In genomic region chr20:25310268-25310920, GRCh38 we compare ENCODE assay signal across 8 cellular contexts.
DNase-seq lines count a peak whose midpoint lies in the region; ATAC-seq, FAIRE-seq and TF ChIP-seq lines count a peak whose summit lies in the region.

No MANE protein-coding gene starts in this region.

- H3K4me1 ChIP-seq in A549 = peaks cover 71% of the 10 kb centered on the region
- no peaks in the 10 kb centered on the region for H3K4me1 ChIP-seq in endodermal cell (ENCODE audit: control insufficient read depth, insufficient read depth, low read length)
- H3K4me1 ChIP-seq in muscle layer of colon (ENCODE audit: insufficient read depth, low read length) = peaks cover 25% of the 10 kb centered on the region

- ATAC-seq in A549 (peak; percentile 75 to 87), HG02840 (IDR thresholded peaks at IDR 0.05; ENCODE audit: low FRiP score, unreplicated experiment) (peak; percentile 72)
- peak; percentile 97 for ATAC-seq in activated CD4-positive, alpha-beta T cell treated with anti-CD3 and anti-CD28 coated beads for 36 hours

- TF ChIP-seq POLR2A in A549 (IDR thresholded peaks at IDR 0.05; ENCODE audit: low read length) = no peak

- TF ChIP-seq CTCF in A549 (IDR thresholded peaks at IDR 0.05) (peak; percentile 67), GM13976 (IDR thresholded peaks at IDR 0.05; ENCODE audit: borderline replicate concordance, control extremely low read depth, extremely low read depth, insufficient read depth, missing control alignments) (peak; percentile 84), endodermal cell (conservative IDR thresholded peaks at IDR 0.05) (peak; percentile 54)

- DNase-seq in A549 (ENCODE audit: low read depth in 1 of 2, low spot score in 1 of 2) (peak; percentile 95 to 97), GM13976 (ENCODE audit: low spot score) (peak; percentile 83), NCI-H146 (lab: John Stamatoyannopoulos, UW) (peak; percentile 67), endodermal cell (no peak)
- peak; percentile 79 for DNase-seq in activated CD4-positive, alpha-beta T cell treated with anti-CD3 and anti-CD28 coated beads for 36 hours

- H3K4me3 Mint-ChIP-seq in activated CD4-positive, alpha-beta T cell treated with anti-CD3 and anti-CD28 coated beads for 36 hours = peak overlapping the region; percentile 59
- H3K4me3 Mint-ChIP-seq in endodermal cell = no peak overlapping the region
- H3K4me3 Mint-ChIP-seq in stimulated activated naive CD8-positive, alpha-beta T cell treated with anti-CD3 and anti-CD28 coated beads, Interleukin-15, Interleukin-2, amounts not matched to agents 100 ng/mL and 50 ng/mL, for 24 hours = peak overlapping the region; percentile 83

- CTCF ChIA-PET in A549 (lab: Yijun Ruan, JAX) = interaction anchor here (0.7 to 5.9 kb wide), 22 partner anchors 9 to 316 kb away, joined by 3 to 65 read pairs (median 4); partner anchors contain the start of genes ABHD12 and PYGB
- CTCF ChIA-PET in activated CD4-positive, alpha-beta T cell treated with anti-CD3 and anti-CD28 coated beads for 36 hours (lab: Charles Lee) = interaction anchor here (0.6 to 1.4 kb wide), 5 partner anchors 10 to 193 kb away, joined by 3 to 4 read pairs (median 3); partner anchors contain the start of gene GINS1

- no peaks in the 10 kb centered on the region for H3K27me3 ChIP-seq in endodermal cell (ENCODE audit: control insufficient read depth, insufficient read depth, low read length, poor library complexity, severe bottlenecking)
- H3K27me3 ChIP-seq in muscle layer of colon (ENCODE audit: control insufficient read depth in 1 of 2, insufficient read depth in 2 of 2, low read length in 2 of 2) = no peaks in the 10 kb centered on the region

- peak; percentile 81 to 83 for TF ChIP-seq RAD21 in A549 (conservative IDR thresholded peaks at IDR 0.05 in 1 of 2, IDR thresholded peaks at IDR 0.05 in 1 of 2)

- peaks cover 35% of the 10 kb centered on the region for H3K4me1 Mint-ChIP-seq in activated CD4-positive, alpha-beta T cell treated with anti-CD3 and anti-CD28 coated beads for 36 hours
- peaks cover 6% of the 10 kb centered on the region for H3K4me1 Mint-ChIP-seq in endodermal cell
- H3K4me1 Mint-ChIP-seq in stimulated activated naive CD8-positive, alpha-beta T cell treated with anti-CD3 and anti-CD28 coated beads, Interleukin-15, Interleukin-2, amounts not matched to agents 100 ng/mL and 50 ng/mL, for 24 hours (ENCODE audit: low read depth) = peaks cover 40% of the 10 kb centered on the region

- H3K36me3 Mint-ChIP-seq in activated CD4-positive, alpha-beta T cell treated with anti-CD3 and anti-CD28 coated beads for 36 hours (ENCODE audit: low read depth) = peaks cover 5% of the 10 kb centered on the region
- H3K36me3 Mint-ChIP-seq in endodermal cell (ENCODE audit: low read depth) = peaks cover 48% of the 10 kb centered on the region
- H3K36me3 Mint-ChIP-seq in stimulated activated naive CD8-positive, alpha-beta T cell treated with anti-CD3 and anti-CD28 coated beads, Interleukin-15, Interleukin-2, amounts not matched to agents 100 ng/mL and 50 ng/mL, for 24 hours (ENCODE audit: low read depth) = no peaks in the 10 kb centered on the region

- peak overlapping the region; percentile 94 for H3K27ac Mint-ChIP-seq in activated CD4-positive, alpha-beta T cell treated with anti-CD3 and anti-CD28 coated beads for 36 hours
- peak overlapping the region; percentile 7 for H3K27ac Mint-ChIP-seq in endodermal cell
- peak overlapping the region; percentile 97 for H3K27ac Mint-ChIP-seq in stimulated activated naive CD8-positive, alpha-beta T cell treated with anti-CD3 and anti-CD28 coated beads, Interleukin-15, Interleukin-2, amounts not matched to agents 100 ng/mL and 50 ng/mL, for 24 hours

- H3K9me3 ChIP-seq in A549 = no peaks in the 10 kb centered on the region
- no peaks in the 10 kb centered on the region for H3K9me3 ChIP-seq in endodermal cell (ENCODE audit: control insufficient read depth, low read length)
- no peaks in the 10 kb centered on the region for H3K9me3 ChIP-seq in muscle layer of colon (ENCODE audit: low read length)

- H3K4me3 ChIP-seq in A549 (peak overlapping the region; percentile 26), endodermal cell (ENCODE audit: low read length) (no peak overlapping the region), muscle layer of colon (ENCODE audit: low read depth in 1 of 2, low read length in 2 of 2) (peak overlapping the region in 1 of 2 donors; percentile 30)

- H3K9me3 Mint-ChIP-seq in activated CD4-positive, alpha-beta T cell treated with anti-CD3 and anti-CD28 coated beads for 36 hours (ENCODE audit: low read depth) = no peaks in the 10 kb centered on the region
- H3K9me3 Mint-ChIP-seq in endodermal cell = peaks cover 14% of the 10 kb centered on the region
- no peaks in the 10 kb centered on the region for H3K9me3 Mint-ChIP-seq in stimulated activated naive CD8-positive, alpha-beta T cell treated with anti-CD3 and anti-CD28 coated beads, Interleukin-15, Interleukin-2, amounts not matched to agents 100 ng/mL and 50 ng/mL, for 24 hours

- H3K27ac ChIP-seq in A549 (peak overlapping the region; percentile 97 to 98), endodermal cell (ENCODE audit: low read depth, low read length) (peak overlapping the region; percentile 48), muscle layer of colon (ENCODE audit: low read depth, low read length) (peak overlapping the region; percentile 62)

- TF ChIP-seq EP300 in A549 (IDR thresholded peaks at IDR 0.05) = peak; percentile 70 to 78; a peak in 2 of 5 replicates

- peak; percentile 100 for FAIRE-seq in A549 (lab: Jason Lieb, UNC)

- no peaks in the 10 kb centered on the region for H3K36me3 ChIP-seq in endodermal cell (ENCODE audit: control insufficient read depth, insufficient read depth, low read length)
- H3K36me3 ChIP-seq in muscle layer of colon (ENCODE audit: insufficient read depth, low read length) = no peaks in the 10 kb centered on the region

- H3K9ac ChIP-seq in endodermal cell (ENCODE audit: extremely low read depth, low read length, poor library complexity, severe bottlenecking) (no peak overlapping the region), muscle layer of colon (ENCODE audit: low read length) (peak overlapping the region; percentile 9)

- in situ Hi-C loops in GM13976 (cut with MboI; ENCODE audit: low sequenced_read_pairs, unreplicated experiment) = no loop called here

- intact Hi-C loops in activated CD4-positive, alpha-beta T cell treated with anti-CD3 and anti-CD28 coated beads for 36 hours (cut with DNase I, micrococcal nuclease) = loop anchor here (1.0 to 10.0 kb wide), 9 partner anchors 62 to 363 kb away; partner anchors contain the start of genes ABHD12 (in 2 of the 2), ACSS1 (in 1 of the 2), APMAP (in 1 of the 2) and CST7 (in 1 of the 2)

- peak overlapping the region; percentile 94 for H3K4me2 ChIP-seq in A549

- H3K27me3 Mint-ChIP-seq in activated CD4-positive, alpha-beta T cell treated with anti-CD3 and anti-CD28 coated beads for 36 hours = no peaks in the 10 kb centered on the region
- H3K27me3 Mint-ChIP-seq in endodermal cell (ENCODE audit: insufficient read depth) = no peaks in the 10 kb centered on the region
- H3K27me3 Mint-ChIP-seq in stimulated activated naive CD8-positive, alpha-beta T cell treated with anti-CD3 and anti-CD28 coated beads, Interleukin-15, Interleukin-2, amounts not matched to agents 100 ng/mL and 50 ng/mL, for 24 hours = no peaks in the 10 kb centered on the region

- 17% methylated on average over 6 of the region's 6 CpGs for WGBS in A549 (ENCODE audit: missing lambda C conversion rate)
- WGBS in endodermal cell (ENCODE audit: insufficient coverage in 1 of 2, insufficient read length in 1 of 2), 2 experiments = 85% methylated on average over 6 of the region's 6 CpGs

- POLR2A ChIA-PET in A549 (lab: Yijun Ruan, JAX) = interaction anchor here (0.9 to 2.0 kb wide), 8 partner anchors 10 to 97 kb away, joined by 3 to 21 read pairs (median 7); partner anchors contain the start of genes ABHD12, GINS1 and PYGB
- POLR2A ChIA-PET in activated CD4-positive, alpha-beta T cell treated with anti-CD3 and anti-CD28 coated beads for 36 hours (lab: Charles Lee) = interaction anchor here (0.6 kb wide), 3 partner anchors 70 to 324 kb away, joined by 3 read pairs; partner anchors contain the start of gene ABHD12

TF ChIP-seq in A549, 52 proteins besides CTCF, POLR2A, EP300 and RAD21 (continues in another document):
- TF ChIP-seq GATA3 (IDR thresholded peaks at IDR 0.05; ENCODE audit: borderline replicate concordance) = peak; percentile 85
- TF ChIP-seq HMGXB4 (CRISPR knock-in tag; IDR thresholded peaks at IDR 0.05; ENCODE audit: borderline replicate concordance) = no peak
- TF ChIP-seq MAX (IDR thresholded peaks at IDR 0.05) = peak; percentile 64; the same call in 1 of the 2 replicates
- TF ChIP-seq MAFK (IDR thresholded peaks at IDR 0.05; ENCODE audit: partially characterized antibody) = peak; percentile 98
- peak; percentile 83 for TF ChIP-seq JUNB (IDR thresholded peaks at IDR 0.05)
- peak; percentile 42 to 54; a peak in 3 of 5 replicates for TF ChIP-seq JUN (IDR thresholded peaks at IDR 0.05)
- no peak for TF ChIP-seq PHF8 (IDR thresholded peaks at IDR 0.05; ENCODE audit: borderline replicate concordance, low read depth)
- TF ChIP-seq CEBPB (IDR thresholded peaks at IDR 0.05) = 0 out of 4 replicates have a peak, but pooled peaks of 1 of the 2 experiments have one; percentile 57

Comparison
In these comparisons a context has a peak if more than half of its experiments do, and no peak if none do; other contexts are left out.
1. H3K27ac Mint-ChIP-seq: peak in every context shown above with its lines; median percentile 97 in stimulated activated naive CD8-positive, alpha-beta T cell treated with anti-CD3 and anti-CD28 coated beads, Interleukin-15, Interleukin-2, amounts not matched to agents 100 ng/mL and 50 ng/mL, for 24 hours; 94 in activated CD4-positive, alpha-beta T cell treated with anti-CD3 and anti-CD28 coated beads for 36 hours; 7 in endodermal cell.